ENCODE assay signal across 8 cellular contexts in the genomic region with DNA sequence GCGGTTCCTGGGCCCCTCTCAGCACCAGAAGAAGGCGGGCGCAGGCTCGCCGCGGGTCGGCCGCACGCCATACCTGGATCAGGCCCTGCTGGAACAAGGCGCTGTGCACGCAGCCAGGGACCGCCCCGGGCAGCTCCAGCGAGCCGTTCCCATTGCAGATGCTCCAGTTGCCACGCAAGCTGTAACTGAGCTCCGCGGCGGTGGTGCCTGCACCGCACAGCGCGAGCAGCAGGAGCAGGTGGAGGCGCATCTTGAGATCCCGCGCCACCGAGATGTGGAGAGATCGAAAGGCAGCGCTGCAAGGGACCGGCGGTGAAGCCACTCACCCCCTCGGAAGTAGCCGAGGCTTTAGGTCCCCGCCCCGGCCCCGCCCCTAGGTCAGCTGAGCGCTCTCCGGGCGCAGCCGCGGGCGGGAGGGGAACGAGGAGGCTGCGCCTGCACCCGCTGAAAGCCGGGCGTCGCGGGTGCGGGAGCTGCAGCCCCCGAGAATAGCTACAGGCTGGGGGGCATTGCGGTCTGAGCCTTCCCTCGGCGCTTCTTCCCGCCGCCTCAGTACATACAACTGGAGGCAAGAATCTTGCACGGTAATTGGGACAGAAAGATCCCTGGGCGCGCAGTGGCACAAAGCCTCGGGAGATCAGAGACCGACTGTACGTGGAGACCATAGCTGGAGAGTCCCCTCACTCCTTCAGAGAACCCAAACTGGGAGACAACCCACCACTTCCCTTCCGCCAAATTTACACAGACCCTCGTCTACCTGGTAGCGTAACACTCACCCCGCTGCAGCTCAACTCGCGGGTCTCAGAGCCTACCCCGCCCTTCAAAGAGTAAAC. TPM values are rescaled to one million over a fixed set of nuclear protein-coding genes. Genes with fewer than 3 reads are reported as not detected.
DNase-seq lines count a peak whose midpoint lies in the region; ATAC-seq, FAIRE-seq and TF ChIP-seq lines count a peak whose summit lies in the region.

A gene (minus strand): TSS at position 324 of the 833 bp plus-strand sequence. CDS start 74 bp downstream, at position 250.

- peak within 1 kb of the TSS; percentile 94 for H2AFZ ChIP-seq in keratinocyte (ENCODE audit: control insufficient read depth, low read length)

- peak within 1 kb of the TSS; percentile 96 for H3K27ac Mint-ChIP-seq in activated B cell treated with CpG ODN at 0.5 μM for 24 hours

- intact Hi-C loops in activated B cell treated with CpG ODN at 0.5 μM for 24 hours (cut with micrococcal nuclease), result loop anchor here (1.0 to 10.0 kb wide), 11 partner anchors 9 to 326 kb away; a partner anchor contains a TSS

- dilution Hi-C loops in keratinocyte (cut with MboI; ENCODE audit: extremely low pct_ligation_motif_present, low sequenced_read_pairs), result no loop called here

- H3K4me1 ChIP-seq in keratinocyte (ENCODE audit: control insufficient read depth, extremely low read depth, insufficient read depth, low read length), result peaks cover 9% of the 10 kb centered on the region

- no peak for TF ChIP-seq CTCF in AG09319 (IDR thresholded peaks at IDR 0.05; ENCODE audit: low read depth, low read length)
- no peak for TF ChIP-seq CTCF in activated B cell treated with CpG ODN at 0.5 μM for 24 hours (IDR thresholded peaks at IDR 0.05)
- peak in 1 of 3 experiments; percentile 10 for TF ChIP-seq CTCF in keratinocyte (optimal IDR thresholded peaks at IDR 0.05 in 1 of 3, IDR thresholded peaks at IDR 0.05 in 1 of 3, conservative IDR thresholded peaks at IDR 0.05 in 1 of 3; ENCODE audit: extremely low read depth in 1 of 3, insufficient read depth in 2 of 3, low read length in 3 of 3)

- H3K36me3 ChIP-seq in keratinocyte (ENCODE audit: control insufficient read depth in 2 of 2, extremely low read depth in 1 of 2, insufficient read depth in 2 of 2, low read length in 2 of 2), result no peaks in the 10 kb centered on the region

- peaks cover 51% of the 10 kb centered on the region for H3K4me1 Mint-ChIP-seq in activated B cell treated with CpG ODN at 0.5 μM for 24 hours

- H3K4me2 ChIP-seq in keratinocyte (ENCODE audit: control insufficient read depth, extremely low read depth, insufficient read depth, low read depth, low read length), result peak within 1 kb of the TSS; percentile 100

- FAIRE-seq in keratinocyte (lab: Jason Lieb, UNC), result peak; percentile 51

- H3K9me1 ChIP-seq in keratinocyte (ENCODE audit: control insufficient read depth, extremely low read depth, insufficient read depth, low read length), result no peaks in the 10 kb centered on the region

- peak within 1 kb of the TSS; percentile 67 for H3K27ac ChIP-seq in keratinocyte (ENCODE audit: control insufficient read depth, insufficient read depth, low read length)

- H3K4me3 Mint-ChIP-seq in activated B cell treated with CpG ODN at 0.5 μM for 24 hours, result peak within 1 kb of the TSS; percentile 93

- H4K20me1 ChIP-seq in keratinocyte (ENCODE audit: control insufficient read depth, extremely low read depth, insufficient read depth, low read length), result no peaks in the 10 kb centered on the region

- peak; percentile 22 for DNase-seq in AG09319 (ENCODE audit: extremely low read depth, low read depth)
- DNase-seq in NCI-H345 treated with DMSO at 0.1 percent for 48 hours (lab: John Stamatoyannopoulos, UW; ENCODE audit: unreplicated experiment), result peak; percentile 39
- DNase-seq in activated B cell treated with CpG ODN at 0.5 μM for 24 hours, result peak; percentile 77
- DNase-seq in central memory CD4-positive, alpha-beta T cell, result peak; percentile 77
- DNase-seq in keratinocyte (ENCODE audit: low read depth, low spot score), result no peak
- peak; percentile 60 to 84 (median 64) for DNase-seq in stimulated activated CD4-positive, alpha-beta T cell treated with anti-CD3 and anti-CD28 coated beads, Interleukin-12 subunit alpha, Interleukin-12 subunit beta, amount 100 ng/mL, for 48 hours (ENCODE audit: low read depth in 2 of 3, low spot score in 1 of 3)

- H3K79me2 ChIP-seq in keratinocyte (ENCODE audit: control insufficient read depth, insufficient read depth, low read length), result peaks cover 19% of the 10 kb centered on the region

- H3K27me3 Mint-ChIP-seq in activated B cell treated with CpG ODN at 0.5 μM for 24 hours, result no peaks in the 10 kb centered on the region

- no peaks in the 10 kb centered on the region for H3K9me3 ChIP-seq in keratinocyte (ENCODE audit: control insufficient read depth, low read depth, low read length)

- CTCF ChIA-PET in activated B cell treated with CpG ODN at 0.5 μM for 24 hours (lab: Charles Lee), result interaction anchor here (1.4 kb wide), 1 partner anchor 67 kb away, joined by 4 read pairs; a partner anchor contains a TSS

- H3K9me3 Mint-ChIP-seq in activated B cell treated with CpG ODN at 0.5 μM for 24 hours, result peaks cover 3% of the 10 kb centered on the region

- peak; percentile 94 for ATAC-seq in GM19023 (IDR thresholded peaks at IDR 0.05; ENCODE audit: unreplicated experiment)
- peak; percentile 93 for ATAC-seq in HG03175 (IDR thresholded peaks at IDR 0.05; ENCODE audit: unreplicated experiment)
- ATAC-seq in activated B cell treated with CpG ODN at 0.5 μM for 24 hours (ENCODE audit: low read depth), result peak; percentile 79

- POLR2A ChIA-PET in activated B cell treated with CpG ODN at 0.5 μM for 24 hours (lab: Charles Lee), result interaction anchor here (0.5 to 2.8 kb wide), 32 partner anchors 9 to 1775 kb away, joined by 3 to 110 read pairs (median 5); a partner anchor contains a TSS

- H3K4me3 ChIP-seq in keratinocyte (ENCODE audit: control insufficient read depth in 2 of 3, extremely low read depth in 1 of 3, insufficient read depth in 2 of 3, low read depth in 1 of 3, low read length in 3 of 3), result peak within 1 kb of the TSS; percentile 72 to 91 (median 74)

- H3K36me3 Mint-ChIP-seq in activated B cell treated with CpG ODN at 0.5 μM for 24 hours (ENCODE audit: low read depth), result peaks cover 13% of the 10 kb centered on the region

- no peaks in the 10 kb centered on the region for H3K27me3 ChIP-seq in keratinocyte (ENCODE audit: control insufficient read depth, extremely low read depth, insufficient read depth, low read length)

- H3K9ac ChIP-seq in keratinocyte (ENCODE audit: control insufficient read depth, extremely low read depth, insufficient read depth, low read length), result peak within 1 kb of the TSS; percentile 89

RNA-seq across cellular contexts. Expression of the gene that starts here (rescaled TPM):
- 41.2 and 55.3 TPM in 2 replicates for total RNA-seq in activated B cell treated with CpG ODN at 0.5 μM for 24 hours
- polyA plus RNA-seq in keratinocyte, result 9.3 to 10.7 TPM (median 10.2 TPM) in 3 replicates
- 16.5 TPM for polyA plus RNA-seq in keratinocyte (2011; ENCODE audit: low read depth)
- polyA plus RNA-seq in keratinocyte (2011; cell fraction: cytosol; rRNA removed), result 5.9 and 6.9 TPM in 2 replicates
- polyA plus RNA-seq in keratinocyte (2011; cell fraction: nucleus; rRNA removed), result 32.6 and 37.8 TPM in 2 replicates
- 12.5 and 17.4 TPM in 2 replicates for polyA plus RNA-seq in keratinocyte (2012; ENCODE audit: low replicate concordance)
- 5.2 to 16.3 TPM (median 15.8 TPM) in 3 replicates for polyA minus RNA-seq in keratinocyte
- 11.5 TPM for polyA minus RNA-seq in keratinocyte (2011; cell fraction: cytosol; rRNA and poly(A)+ RNA removed)
- polyA minus RNA-seq in keratinocyte (2011; cell fraction: nucleus; rRNA and poly(A)+ RNA removed), result 30.7 and 39.0 TPM in 2 replicates
